8 cellular contexts compared by ENCODE assay signal in the genomic region with DNA sequence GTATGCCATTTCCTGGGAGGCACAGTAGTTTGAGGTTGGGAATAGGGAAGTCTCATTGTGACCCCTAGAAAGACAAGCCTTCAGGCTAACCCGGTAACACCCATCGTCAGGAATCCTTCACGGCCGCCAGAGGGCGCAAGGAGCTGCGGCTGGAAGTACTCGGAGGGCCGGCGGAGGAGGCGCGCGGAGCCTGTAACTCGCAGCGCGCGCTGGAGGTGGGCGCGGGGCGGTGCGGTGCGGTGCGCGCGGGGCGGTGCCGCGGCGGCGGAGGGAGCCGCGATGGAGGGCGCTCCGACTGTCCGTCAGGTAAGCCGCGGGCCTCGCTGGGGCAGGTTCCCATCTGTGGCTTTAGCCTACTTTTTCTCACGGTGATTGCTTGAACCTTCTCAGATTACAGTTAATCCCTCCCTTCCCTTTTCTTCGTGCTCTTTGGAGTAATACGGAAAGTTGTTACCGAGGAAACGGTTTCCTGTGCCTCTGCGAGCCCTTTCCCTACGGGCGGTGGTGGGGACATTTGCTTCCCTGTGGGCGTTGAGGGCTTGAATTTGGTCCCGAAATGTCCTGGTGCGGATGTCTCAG. TPM values are rescaled to one million over a fixed set of nuclear protein-coding genes. Genes with fewer than 3 reads are reported as not detected.
DNase-seq lines count a peak whose midpoint lies in the region; ATAC-seq and TF ChIP-seq lines count a peak whose summit lies in the region.

Gene GRAMD1C, plus strand, starts transcription at position 158 of the 579 bp plus-strand sequence. Its CDS starts 122 bp downstream, at position 280.

- H3K36me3 ChIP-seq in OCI-LY7 (ENCODE audit: insufficient read depth, low read length) (no peaks in the 10 kb centered on the region), mucosa of stomach (ENCODE audit: control insufficient read depth, insufficient read depth, low read length) (no peaks in the 10 kb centered on the region)

- CTCF ChIA-PET in OCI-LY7 (lab: Charles Lee; ENCODE audit: unreplicated experiment), result interaction anchor here (0.5 to 1.5 kb wide), 2 partner anchors 93 to 417 kb away, joined by 4 to 5 read pairs; partner anchors contain the start of gene NAA50

- no peaks in the 10 kb centered on the region for H3K27me3 ChIP-seq in mucosa of stomach (ENCODE audit: control insufficient read depth, insufficient read depth, low read length)

- H3K4me2 ChIP-seq in OCI-LY7 (ENCODE audit: low read length), result peak within 1 kb of the TSS; percentile 68

- H3K9me3 ChIP-seq in OCI-LY7 (ENCODE audit: low read length) (no peaks in the 10 kb centered on the region), mucosa of stomach (ENCODE audit: control insufficient read depth, low read length) (no peaks in the 10 kb centered on the region)

- DNase-seq in DMS153 (lab: John Stamatoyannopoulos, UW), result peak; percentile 72
- DNase-seq in OCI-LY7 (ENCODE audit: low spot score), result peak; percentile 91
- DNase-seq in activated T-cell treated with anti-CD3 and anti-CD28 coated beads for 48 hours (ENCODE audit: low read depth), result peak; percentile 81
- DNase-seq in stimulated activated CD8-positive, alpha-beta memory T cell treated with anti-CD3 and anti-CD28 coated beads, Interleukin-4, amount 100 ng/mL, for 48 hours, result peak; percentile 88

- no TSS peak for BruUV-seq in OCI-LY7 (replicated peaks; lab: Mats Ljungman, UMichigan)

- peak; percentile 91 for ATAC-seq in GM21717 (IDR thresholded peaks at IDR 0.05; ENCODE audit: unreplicated experiment)
- ATAC-seq in esophagus mucosa, result peak; percentile 96

- H3K4me3 ChIP-seq in OCI-LY7 (ENCODE audit: low read depth, low read length, poor library complexity, severe bottlenecking) (peak within 1 kb of the TSS; percentile 70), mucosa of stomach (ENCODE audit: low read length) (peak within 1 kb of the TSS; percentile 61)

- no peaks in the 10 kb centered on the region for H3K9me2 ChIP-seq in OCI-LY7 (ENCODE audit: insufficient read depth, low read length)

- POLR2A ChIA-PET in OCI-LY7 (lab: Charles Lee), result no interaction called here

- H2AFZ ChIP-seq in OCI-LY7 (ENCODE audit: low read length), result peak within 1 kb of the TSS; percentile 87

- no peak within 1 kb of the TSS for H3K27ac ChIP-seq in OCI-LY7 (ENCODE audit: low read depth, low read length, poor library complexity, severe bottlenecking)

- H3K9ac ChIP-seq in mucosa of stomach (ENCODE audit: low read length), result peak within 1 kb of the TSS; percentile 73

- H3K4me1 ChIP-seq in OCI-LY7 (ENCODE audit: insufficient read depth, low read length, poor library complexity, severe bottlenecking), result no peaks in the 10 kb centered on the region
- peaks cover 9% of the 10 kb centered on the region for H3K4me1 ChIP-seq in mucosa of stomach (ENCODE audit: control insufficient read depth, insufficient read depth, low read length)

- no peak for TF ChIP-seq EP300 in Ishikawa (IDR thresholded peaks at IDR 0.05; ENCODE audit: borderline replicate concordance)

- peak; percentile 71 for TF ChIP-seq RAD21 in Ishikawa (IDR thresholded peaks at IDR 0.05; ENCODE audit: low read depth)

- H4K20me1 ChIP-seq in OCI-LY7 (ENCODE audit: insufficient read depth, low read length), result no peaks in the 10 kb centered on the region

- peak; percentile 89 for TF ChIP-seq CTCF in OCI-LY7 (conservative IDR thresholded peaks at IDR 0.05; ENCODE audit: low read length)

- no peaks in the 10 kb centered on the region for H3K79me2 ChIP-seq in OCI-LY7 (ENCODE audit: insufficient read depth, low read depth, low read length)

- intact Hi-C loops in OCI-LY7 (cut with micrococcal nuclease; ENCODE audit: unreplicated experiment), result loop anchor here (2.0 to 10.0 kb wide), 4 partner anchors 74 to 616 kb away; no protein-coding TSS in a partner anchor

TF ChIP-seq in Ishikawa, 13 proteins besides CTCF, POLR2A, EP300 and RAD21:
- no peak for TF ChIP-seq NFIC (IDR thresholded peaks at IDR 0.05)
- TF ChIP-seq, protein P1, sequence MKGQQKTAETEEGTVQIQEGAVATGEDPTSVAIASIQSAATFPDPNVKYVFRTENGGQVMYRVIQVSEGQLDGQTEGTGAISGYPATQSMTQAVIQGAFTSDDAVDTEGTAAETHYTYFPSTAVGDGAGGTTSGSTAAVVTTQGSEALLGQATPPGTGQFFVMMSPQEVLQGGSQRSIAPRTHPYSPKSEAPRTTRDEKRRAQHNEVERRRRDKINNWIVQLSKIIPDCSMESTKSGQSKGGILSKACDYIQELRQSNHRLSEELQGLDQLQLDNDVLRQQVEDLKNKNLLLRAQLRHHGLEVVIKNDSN (IDR thresholded peaks at IDR 0.05), result no peak
- TF ChIP-seq TCF12 (IDR thresholded peaks at IDR 0.05; ENCODE audit: low read depth), result peak; percentile 27; the same call in 1 of the 2 replicates
- no peak for TF ChIP-seq ZBTB7A (IDR thresholded peaks at IDR 0.05; ENCODE audit: low read depth)
- peak; percentile 26; the same call in 1 of the 2 replicates for TF ChIP-seq TAF1 (IDR thresholded peaks at IDR 0.05; ENCODE audit: low read depth)
- TF ChIP-seq, protein P2, sequence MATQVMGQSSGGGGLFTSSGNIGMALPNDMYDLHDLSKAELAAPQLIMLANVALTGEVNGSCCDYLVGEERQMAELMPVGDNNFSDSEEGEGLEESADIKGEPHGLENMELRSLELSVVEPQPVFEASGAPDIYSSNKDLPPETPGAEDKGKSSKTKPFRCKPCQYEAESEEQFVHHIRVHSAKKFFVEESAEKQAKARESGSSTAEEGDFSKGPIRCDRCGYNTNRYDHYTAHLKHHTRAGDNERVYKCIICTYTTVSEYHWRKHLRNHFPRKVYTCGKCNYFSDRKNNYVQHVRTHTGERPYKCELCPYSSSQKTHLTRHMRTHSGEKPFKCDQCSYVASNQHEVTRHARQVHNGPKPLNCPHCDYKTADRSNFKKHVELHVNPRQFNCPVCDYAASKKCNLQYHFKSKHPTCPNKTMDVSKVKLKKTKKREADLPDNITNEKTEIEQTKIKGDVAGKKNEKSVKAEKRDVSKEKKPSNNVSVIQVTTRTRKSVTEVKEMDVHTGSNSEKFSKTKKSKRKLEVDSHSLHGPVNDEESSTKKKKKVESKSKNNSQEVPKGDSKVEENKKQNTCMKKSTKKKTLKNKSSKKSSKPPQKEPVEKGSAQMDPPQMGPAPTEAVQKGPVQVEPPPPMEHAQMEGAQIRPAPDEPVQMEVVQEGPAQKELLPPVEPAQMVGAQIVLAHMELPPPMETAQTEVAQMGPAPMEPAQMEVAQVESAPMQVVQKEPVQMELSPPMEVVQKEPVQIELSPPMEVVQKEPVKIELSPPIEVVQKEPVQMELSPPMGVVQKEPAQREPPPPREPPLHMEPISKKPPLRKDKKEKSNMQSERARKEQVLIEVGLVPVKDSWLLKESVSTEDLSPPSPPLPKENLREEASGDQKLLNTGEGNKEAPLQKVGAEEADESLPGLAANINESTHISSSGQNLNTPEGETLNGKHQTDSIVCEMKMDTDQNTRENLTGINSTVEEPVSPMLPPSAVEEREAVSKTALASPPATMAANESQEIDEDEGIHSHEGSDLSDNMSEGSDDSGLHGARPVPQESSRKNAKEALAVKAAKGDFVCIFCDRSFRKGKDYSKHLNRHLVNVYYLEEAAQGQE (IDR thresholded peaks at IDR 0.05; ENCODE audit: low read depth), result no peak
- TF ChIP-seq MAX (IDR thresholded peaks at IDR 0.05), result peak; percentile 46; the same call in 1 of the 2 replicates

RNA-seq across cellular contexts. Expression of gene GRAMD1C, which starts in this region (rescaled TPM):
- 4.1 and 6.1 TPM in 2 replicates for total RNA-seq in OCI-LY7 (2014; rRNA removed; shearing (Covaris generic))
- 6.4 and 6.8 TPM in 2 replicates for total RNA-seq in OCI-LY7 (2022)
- total RNA-seq in esophagus mucosa, result 5.0 TPM
